20 cellular contexts compared by ENCODE assay signal in genomic region chr6:150788135-150788534, GRCh38.
A peak's percentile ranks its signal among the peaks of the same experiment; 100 is the strongest.
DNase-seq lines count a peak whose midpoint lies in the region; ATAC-seq, FAIRE-seq and TF ChIP-seq lines count a peak whose summit lies in the region.
"Had no signal": no experiment of that assay in that cellular context is flagged by ENCODE, and none has a peak within 500 bp of the region (broad histone marks: within the 10 kb centered on the region; RNA-seq: fewer than 3 reads in every experiment).

No MANE protein-coding gene starts in this region.

- POLR2A ChIA-PET in GM12878 (lab: Charles Lee) = interaction anchor here (0.5 kb wide), 1 partner anchor 27 kb away, joined by 6 read pairs; no protein-coding TSS in a partner anchor

- no peaks in the 10 kb centered on the region for H3K9me3 ChIP-seq in GM12878 (replicated peaks; ENCODE audit: control insufficient read depth, insufficient read depth, low read length)
- H3K9me3 ChIP-seq: psoas muscle had no signal

- RAD21 ChIA-PET in GM12878 (lab: Charles Lee; ENCODE audit: unreplicated experiment) = no interaction called here

- no peak for FAIRE-seq in GM12891 (lab: Jason Lieb, UNC)
- FAIRE-seq in GM12878 (lab: Jason Lieb, UNC) = no peak
- FAIRE-seq: frontal cortex had no signal

- no peak overlapping the region for H3K9ac ChIP-seq in GM12878 (ENCODE audit: control insufficient read depth, insufficient read depth, low read length)

- TF ChIP-seq RAD21 in GM12878 (IDR thresholded peaks at IDR 0.05; ENCODE audit: insufficient read depth, low read depth, low read length) = no peak

- peaks cover 32% of the 10 kb centered on the region for H3K36me3 Mint-ChIP-seq in nephron (ENCODE audit: low read depth)
- H3K36me3 Mint-ChIP-seq in activated naive CD4-positive, alpha-beta T cell treated with anti-CD3 and anti-CD28 coated beads for 36 hours (ENCODE audit: low read depth) = peaks cover under 1% of the 10 kb centered on the region

- CTCF ChIA-PET in GM12878 (lab: Yijun Ruan, JAX) = no interaction called here
- CTCF ChIA-PET in activated naive CD4-positive, alpha-beta T cell treated with anti-CD3 and anti-CD28 coated beads for 36 hours (lab: Charles Lee) = no interaction called here

- H3K36me3 ChIP-seq in GM12878 (ENCODE audit: control insufficient read depth in 2 of 2, insufficient read depth in 2 of 2, low read length in 1 of 2) = no peaks in the 10 kb centered on the region; a peak in 1 of 4 replicates
- H3K36me3 ChIP-seq: brain microvascular endothelial cell had no signal

- no peaks in the 10 kb centered on the region for H3K27me3 ChIP-seq in GM12878 (replicated peaks in 1 of 2; ENCODE audit: control insufficient read depth in 2 of 2, insufficient read depth in 2 of 2, low read length in 1 of 2)
- H3K27me3 ChIP-seq: brain microvascular endothelial cell had no signal

- intact Hi-C loops in GM12878 (cut with micrococcal nuclease; ENCODE audit: unreplicated experiment) = no loop called here
- intact Hi-C loops in activated naive CD4-positive, alpha-beta T cell treated with anti-CD3 and anti-CD28 coated beads for 36 hours (cut with micrococcal nuclease) = no loop called here

- peak overlapping the region; percentile 59 to 93 (median 60) for H3K27ac Mint-ChIP-seq in nephron
- no peak overlapping the region for H3K27ac Mint-ChIP-seq in activated naive CD4-positive, alpha-beta T cell treated with anti-CD3 and anti-CD28 coated beads for 36 hours
- H3K27ac Mint-ChIP-seq: activated CD4-positive, alpha-beta T cell treated with anti-CD3 and anti-CD28 coated beads for 36 hours; activated naive CD8-positive, alpha-beta T cell treated with anti-CD3 and anti-CD28 coated beads, Interleukin-2, amount 50 U/mL, for 24 hours had no signal

- WGBS in GM12878 (ENCODE audit: insufficient coverage, insufficient replicate concordance, low lambda C conversion rate, missing lambda C conversion rate) = 39% methylated on average over 6 of the region's 6 CpGs

- BruUV-seq in GM12878 (replicated peaks; lab: Mats Ljungman, UMichigan) = no TSS peak

- H3K27me3 Mint-ChIP-seq in nephron (ENCODE audit: low read depth) = no peaks in the 10 kb centered on the region
- peaks cover 10% of the 10 kb centered on the region for H3K27me3 Mint-ChIP-seq in activated naive CD4-positive, alpha-beta T cell treated with anti-CD3 and anti-CD28 coated beads for 36 hours (ENCODE audit: low read depth)

- ATAC-seq in GM12878 = no peak
- ATAC-seq in GM21360 (IDR thresholded peaks at IDR 0.05; ENCODE audit: unreplicated experiment) = no peak
- ATAC-seq: activated CD4-positive, alpha-beta T cell treated with anti-CD3 and anti-CD28 coated beads for 36 hours; activated naive CD8-positive, alpha-beta T cell treated with anti-CD3 and anti-CD28 coated beads, Interleukin-2, amount 50 U/mL, for 24 hours; psoas muscle had no signal

- no peak overlapping the region for H3K27ac ChIP-seq in GM12878 (ENCODE audit: control insufficient read depth, insufficient read depth)
- H3K27ac ChIP-seq: brain microvascular endothelial cell, coronary artery, psoas muscle, SK-N-MC had no signal

- H3K4me2 ChIP-seq in GM12878 (ENCODE audit: control insufficient read depth, insufficient read depth) = no peak overlapping the region

- in situ Hi-C loops in GM12878 (cut with MboI) = no loop called here

- no peak overlapping the region for H3K4me3 ChIP-seq in GM12878
- H3K4me3 ChIP-seq: coronary artery, psoas muscle, SK-N-MC had no signal

- no peaks in the 10 kb centered on the region for H4K20me1 ChIP-seq in GM12878 (ENCODE audit: control insufficient read depth, insufficient read depth)

- H3K9me3 Mint-ChIP-seq in nephron = no peaks in the 10 kb centered on the region
- H3K9me3 Mint-ChIP-seq in activated naive CD4-positive, alpha-beta T cell treated with anti-CD3 and anti-CD28 coated beads for 36 hours = no peaks in the 10 kb centered on the region
- H3K9me3 Mint-ChIP-seq: neural crest cell had no signal

- peaks cover 20% of the 10 kb centered on the region for H3K4me1 Mint-ChIP-seq in nephron
- H3K4me1 Mint-ChIP-seq in activated naive CD4-positive, alpha-beta T cell treated with anti-CD3 and anti-CD28 coated beads for 36 hours (ENCODE audit: low read depth) = no peaks in the 10 kb centered on the region
- H3K4me1 Mint-ChIP-seq: activated CD4-positive, alpha-beta T cell treated with anti-CD3 and anti-CD28 coated beads for 36 hours; activated naive CD8-positive, alpha-beta T cell treated with anti-CD3 and anti-CD28 coated beads, Interleukin-2, amount 50 U/mL, for 24 hours; neural crest cell had no signal

- peak overlapping the region in 1 of 3 experiments; percentile 15 for H3K4me3 Mint-ChIP-seq in nephron
- H3K4me3 Mint-ChIP-seq in activated naive CD4-positive, alpha-beta T cell treated with anti-CD3 and anti-CD28 coated beads for 36 hours = no peak overlapping the region
- H3K4me3 Mint-ChIP-seq: activated CD4-positive, alpha-beta T cell treated with anti-CD3 and anti-CD28 coated beads for 36 hours; activated naive CD8-positive, alpha-beta T cell treated with anti-CD3 and anti-CD28 coated beads, Interleukin-2, amount 50 U/mL, for 24 hours; neural crest cell had no signal

- H2AFZ ChIP-seq in GM12878 (ENCODE audit: control insufficient read depth, low read depth, low read length) = no peak overlapping the region

- no peaks in the 10 kb centered on the region for H3K79me2 ChIP-seq in GM12878 (ENCODE audit: control insufficient read depth, insufficient read depth, low read length)

- H3K4me1 ChIP-seq in GM12878 (ENCODE audit: control insufficient read depth, insufficient read depth, low read length) = no peaks in the 10 kb centered on the region
- H3K4me1 ChIP-seq: psoas muscle had no signal

- no peak for TF ChIP-seq POLR2A in GM12891 (IDR thresholded peaks at IDR 0.05; ENCODE audit: low read depth, low read length)
- no peak for TF ChIP-seq POLR2A in GM12878 (IDR thresholded peaks at IDR 0.05; ENCODE audit: low read depth, low read length)

- SMC1A ChIA-PET in GM12878 (lab: Charles Lee; ENCODE audit: uncharacterized antibody, unreplicated experiment) = interaction anchor here (0.7 to 1.5 kb wide), 3 partner anchors 8 to 151 kb away, joined by 3 read pairs; no protein-coding TSS in a partner anchor

- DNase-seq in GM12891 (ENCODE audit: insufficient read length, low spot score) (no peak), NCI-H2227 treated with DMSO at 0.1 percent for 48 hours (lab: John Stamatoyannopoulos, UW) (peak; percentile 11), GM12878 (ENCODE audit: low read depth, low spot score) (no peak), NCI-H526 treated with DMSO at 0.1 percent for 48 hours (lab: John Stamatoyannopoulos, UW) (no peak), AG08395 (ENCODE audit: low spot score) (no peak)
- DNase-seq in activated naive CD4-positive, alpha-beta T cell treated with anti-CD3 and anti-CD28 coated beads for 36 hours = no peak
- DNase-seq: activated CD4-positive, alpha-beta T cell treated with anti-CD3 and anti-CD28 coated beads for 36 hours; activated naive CD8-positive, alpha-beta T cell treated with anti-CD3 and anti-CD28 coated beads, Interleukin-2, amount 50 U/mL, for 24 hours; brain microvascular endothelial cell; KG1; midbrain; NCI-H1092; psoas muscle; T1000 had no signal

- no peak for TF ChIP-seq EP300 in GM12878 (IDR thresholded peaks at IDR 0.05; ENCODE audit: borderline replicate concordance in 1 of 2, control insufficient read depth in 1 of 2, low read depth in 2 of 2, low read length in 2 of 2)

- no peak for TF ChIP-seq CTCF in GM12878 (IDR thresholded peaks at IDR 0.05 in 2 of 3, conservative IDR thresholded peaks at IDR 0.05 in 1 of 3; ENCODE audit: control insufficient read depth in 2 of 3, extremely low read depth in 1 of 3, insufficient read depth in 1 of 3, low read depth in 3 of 3, low read length in 3 of 3)
- no peak for TF ChIP-seq CTCF in nephron (IDR thresholded peaks at IDR 0.05; ENCODE audit: unreplicated experiment in 3 of 3)

TF ChIP-seq in GM12891, 5 proteins besides CTCF, POLR2A, EP300 and RAD21:
- peak; percentile 15; the same call in 1 of the 2 replicates for TF ChIP-seq SPI1 (IDR thresholded peaks at IDR 0.05; ENCODE audit: low read depth, low read length)
- TF ChIP-seq PAX5 (IDR thresholded peaks at IDR 0.05; ENCODE audit: insufficient read depth, low read length, severe bottlenecking) = no peak

TF ChIP-seq in GM12878, 131 proteins besides CTCF, POLR2A, EP300 and RAD21:
- TF ChIP-seq NR2F1 (conservative IDR thresholded peaks at IDR 0.05) (peak; percentile 44), DPF2 (IDR thresholded peaks at IDR 0.05) (no peak), MTA2 (IDR thresholded peaks at IDR 0.05; ENCODE audit: low read depth) (0 out of 2 replicates have a peak, but pooled peaks have one; percentile 24), ZNF687 (IDR thresholded peaks at IDR 0.05) (no peak)
